ENCODE assay signal across 8 cellular contexts in the genomic region with DNA sequence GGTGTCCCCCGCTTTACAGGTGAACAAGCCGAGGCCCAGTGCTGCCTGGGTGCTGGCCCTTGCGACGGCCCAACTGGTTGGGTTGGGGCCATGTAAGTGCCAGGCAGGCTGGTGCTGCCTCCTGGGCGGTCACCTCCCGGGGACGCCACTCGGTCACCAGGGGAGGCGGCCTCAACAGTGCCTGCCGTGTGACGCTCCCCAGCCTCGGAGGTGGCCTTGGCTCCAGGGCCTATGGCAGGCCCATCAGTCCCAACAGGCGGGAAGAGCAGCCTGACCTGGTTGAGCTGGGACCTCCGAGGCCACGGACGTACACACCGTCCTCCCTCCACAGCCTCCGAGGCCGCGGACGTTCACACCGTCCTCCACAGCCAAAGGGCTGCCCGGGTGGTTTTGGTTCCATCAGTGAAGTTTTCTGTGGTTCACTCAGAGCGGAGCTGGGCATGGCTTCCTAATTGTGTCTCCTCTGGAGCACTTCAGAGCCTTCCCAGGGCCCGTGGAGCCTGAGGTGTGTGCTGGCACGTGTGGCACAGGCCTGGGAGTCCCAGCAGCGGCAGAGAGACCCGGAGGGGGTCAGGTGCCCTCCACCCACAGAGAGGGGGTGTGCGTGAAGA. TPM values are rescaled to one million over a fixed set of nuclear protein-coding genes. Genes with fewer than 3 reads are reported as not detected.
DNase-seq lines count a peak whose midpoint lies in the region; ATAC-seq and TF ChIP-seq lines count a peak whose summit lies in the region.

No MANE protein-coding gene starts in this region.

- H3K9ac ChIP-seq in fibroblast of lung (ENCODE audit: insufficient read depth, low read length), result no peak overlapping the region

- H4K20me1 ChIP-seq in DOHH2 (ENCODE audit: control insufficient read depth, insufficient read depth, low read depth, low read length), result no peaks in the 10 kb centered on the region
- H4K20me1 ChIP-seq in fibroblast of lung (ENCODE audit: control insufficient read depth, extremely low read depth, insufficient read depth, low read length), result no peaks in the 10 kb centered on the region

- H2AFZ ChIP-seq in fibroblast of lung (ENCODE audit: low read length), result no peak overlapping the region

- H3K4me3 ChIP-seq in DOHH2 (ENCODE audit: low read length), result peak overlapping the region; percentile 60
- no peak overlapping the region for H3K4me3 ChIP-seq in SJCRH30
- H3K4me3 ChIP-seq in fibroblast of lung (replicated peaks in 1 of 4; ENCODE audit: control extremely low read depth in 1 of 4, insufficient read depth in 1 of 4, low read depth in 3 of 4, low read length in 4 of 4), result no peak overlapping the region

- H3K9me3 ChIP-seq in DOHH2 (ENCODE audit: control insufficient read depth, insufficient read depth, low read length), result peaks cover 10% of the 10 kb centered on the region
- no peaks in the 10 kb centered on the region for H3K9me3 ChIP-seq in SJCRH30 (replicated peaks)
- H3K9me3 ChIP-seq in fibroblast of lung (ENCODE audit: control insufficient read depth, insufficient read depth, low read depth, low read length), result no peaks in the 10 kb centered on the region

- intact Hi-C loops in sciatic nerve (cut with DNase I), result no loop called here

- no peaks in the 10 kb centered on the region; the same call in 1 of the 2 replicates for H3K79me2 ChIP-seq in DOHH2 (ENCODE audit: control insufficient read depth, low read length)
- H3K79me2 ChIP-seq in fibroblast of lung (ENCODE audit: control insufficient read depth, insufficient read depth, low read length), result no peaks in the 10 kb centered on the region

- H3K9me2 ChIP-seq in DOHH2 (replicated peaks; ENCODE audit: control insufficient read depth, low read length), result no peaks in the 10 kb centered on the region

- no peak for TF ChIP-seq CTCF in DOHH2 (IDR thresholded peaks at IDR 0.05; ENCODE audit: low read depth, low read length, poor library complexity, severe bottlenecking)
- TF ChIP-seq CTCF in fibroblast of lung (conservative IDR thresholded peaks at IDR 0.05 in 1 of 2, IDR thresholded peaks at IDR 0.05 in 1 of 2; ENCODE audit: low read depth in 1 of 2, low read length in 2 of 2), result no peak

- peak; percentile 5 for ATAC-seq in sciatic nerve

- peaks cover 12% of the 10 kb centered on the region for H3F3A ChIP-seq in DOHH2 (ENCODE audit: control insufficient read depth, insufficient read depth)

- peaks cover 7% of the 10 kb centered on the region for H3K36me3 ChIP-seq in DOHH2 (ENCODE audit: control insufficient read depth, low read length)
- H3K36me3 ChIP-seq in SJCRH30, result no peaks in the 10 kb centered on the region
- no peaks in the 10 kb centered on the region for H3K36me3 ChIP-seq in fibroblast of lung (ENCODE audit: control insufficient read depth, insufficient read depth, low read length)

- DNase-seq in SJCRH30 (no peak), fibroblast of lung (ENCODE audit: low read depth in 2 of 2) (no peak), sciatic nerve (ENCODE audit: low spot score) (no peak), NCI-H524 (lab: John Stamatoyannopoulos, UW) (no peak), DMS114 treated with DMSO at 0.1 percent for 48 hours (lab: John Stamatoyannopoulos, UW; ENCODE audit: unreplicated experiment) (no peak), HCEC 1CT (no peak)
- no peak for DNase-seq in stimulated activated CD4-positive, alpha-beta T cell treated with anti-CD3 and anti-CD28 coated beads, Interleukin-1b, Interleukin-23, amount 100 ng/mL, for 48 hours

- H3K4me1 ChIP-seq in DOHH2 (ENCODE audit: control insufficient read depth, low read length) (peaks cover 59% of the 10 kb centered on the region), SJCRH30 (peaks cover 23% of the 10 kb centered on the region), fibroblast of lung (ENCODE audit: control insufficient read depth, extremely low read depth, insufficient read depth, low read length) (peaks cover 3% of the 10 kb centered on the region)

- H3K27ac ChIP-seq in DOHH2 (ENCODE audit: low read depth, low read length), result peak overlapping the region; percentile 64
- peak overlapping the region; percentile 31; the same call in 1 of the 2 replicates for H3K27ac ChIP-seq in SJCRH30
- peak overlapping the region; percentile 51 for H3K27ac ChIP-seq in fibroblast of lung (ENCODE audit: insufficient read depth, low read length)

- peak overlapping the region; percentile 75 for H3K4me2 ChIP-seq in DOHH2 (ENCODE audit: low read length)
- no peak overlapping the region for H3K4me2 ChIP-seq in fibroblast of lung (ENCODE audit: extremely low read depth, insufficient read depth, low read length)

- H3K27me3 ChIP-seq in DOHH2 (ENCODE audit: control insufficient read depth, low read length) (no peaks in the 10 kb centered on the region), SJCRH30 (no peaks in the 10 kb centered on the region), fibroblast of lung (ENCODE audit: control insufficient read depth, insufficient read depth, low read length) (no peaks in the 10 kb centered on the region)

RNA-seq across cellular contexts. Expression of a gene that starts 19.3 kb away (rescaled TPM):
- 3.9 and 5.8 TPM in 2 replicates for total RNA-seq in SJCRH30 (2014; rRNA removed; shearing (Covaris generic))
- 0.26 and 0.50 TPM in 2 replicates for total RNA-seq in fibroblast of lung
- polyA plus RNA-seq in fibroblast of lung, result 0.84 TPM in 1 of 2 replicates, not detected in the other
- 0.06 and 1.6 TPM in 2 replicates for polyA plus RNA-seq in fibroblast of lung (2012)
- 0.12 and 1.5 TPM in 2 replicates for polyA minus RNA-seq in fibroblast of lung (ENCODE audit: low replicate concordance)
- total RNA-seq in sciatic nerve, result 31.1 TPM
